In the genomic region with DNA sequence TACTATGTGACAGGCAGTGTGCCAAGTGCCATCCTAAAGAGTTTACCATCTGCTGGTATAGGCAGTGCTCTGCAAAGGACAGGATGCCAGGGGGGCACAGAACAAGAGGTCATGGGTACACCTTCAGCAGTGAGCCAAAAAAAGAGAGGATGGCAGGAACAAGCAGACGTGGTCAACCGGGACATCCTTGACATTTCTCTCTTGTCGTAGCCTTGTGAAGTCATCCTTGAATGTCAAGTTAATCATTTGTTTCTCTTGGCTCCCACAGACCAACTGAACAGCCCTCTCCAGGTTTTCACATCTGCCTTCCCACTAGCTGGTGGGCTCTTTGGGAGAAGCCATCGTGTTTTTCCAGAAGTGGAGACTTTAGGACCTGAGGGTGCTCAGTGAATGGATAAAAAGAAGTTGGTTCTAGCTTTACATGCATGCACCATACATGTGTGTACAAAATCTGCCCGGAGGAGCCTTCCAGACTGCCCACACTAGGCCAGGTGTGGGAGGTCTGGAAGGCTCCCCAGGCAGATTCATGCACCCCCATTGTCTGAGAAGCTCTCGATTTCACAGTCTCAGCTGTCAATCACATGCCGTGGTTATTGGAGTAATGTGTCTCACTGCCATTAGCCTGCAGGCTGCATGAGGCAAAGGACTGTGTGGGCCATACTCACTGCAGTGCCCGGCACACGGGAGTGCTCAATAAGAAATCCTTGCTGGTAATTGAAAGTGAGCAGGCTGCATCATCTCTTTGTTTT, we compare ENCODE assay signal across 1 cellular context.
TF ChIP-seq lines count a peak whose summit lies in the region.

No MANE protein-coding gene starts in this region.

TF ChIP-seq in K562, 482 proteins besides CTCF, POLR2A, EP300 and RAD21 (continued from another document):
- TF ChIP-seq PKNOX1 (IDR thresholded peaks at IDR 0.05) (0 out of 2 replicates have a peak, but pooled peaks have one; percentile 11), SMARCA4 (IDR thresholded peaks at IDR 0.05) (no peak)
